Comparison of ENCODE assay signal across 32 cellular contexts in the genomic region with DNA sequence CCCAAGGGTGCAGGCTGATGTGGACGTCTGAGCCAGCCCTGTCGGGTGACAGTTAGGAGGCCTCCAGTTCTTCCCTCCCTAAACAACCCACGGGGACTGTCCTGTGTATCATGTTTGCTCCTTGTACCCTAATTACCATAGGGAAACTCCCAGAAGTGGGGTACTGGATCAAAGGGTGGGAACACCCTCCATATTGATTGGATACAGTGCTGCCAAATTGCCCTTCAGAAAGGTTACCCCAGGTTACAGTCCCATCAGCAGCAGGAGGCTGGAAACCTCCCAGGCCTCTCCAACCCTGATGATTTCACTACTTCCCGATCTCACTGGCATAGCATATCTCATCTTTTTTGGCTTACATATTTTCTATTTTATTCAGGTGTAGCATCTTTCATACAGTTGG. TPM values are rescaled to one million over a fixed set of nuclear protein-coding genes. Genes with fewer than 3 reads are reported as not detected.
"Had no signal": no experiment of that assay in that cellular context is flagged by ENCODE, and none has a peak within 500 bp of the region (broad histone marks: within the 10 kb centered on the region; RNA-seq: fewer than 3 reads in every experiment).

No MANE protein-coding gene starts in this region.

- H3K27me3 ChIP-seq: adrenal gland, body of pancreas, foreskin keratinocyte, gastrocnemius medialis had no signal

- H3K4me1 ChIP-seq: adrenal gland, foreskin keratinocyte had no signal

- DNase-seq: activated CD4-positive, alpha-beta memory T cell treated with anti-CD3 and anti-CD28 coated beads for 36 hours; activated CD4-positive, alpha-beta T cell treated with anti-CD3 and anti-CD28 coated beads for 36 hours; activated CD4-positive, alpha-beta T cell treated with anti-CD3 and anti-CD28 coated beads, Interleukin-2, amount 10 ng/mL, durations not matched to agents 24 days and 14 days; activated CD4-positive, CD25-positive, alpha-beta regulatory T cell; activated CD4-positive, CD25-positive, alpha-beta regulatory T cell treated with anti-CD3 and anti-CD28 coated beads, Interleukin-2, amount 50 U/mL, for 72 hours; activated CD8-positive, alpha-beta memory T cell treated with anti-CD3 and anti-CD28 coated beads, Interleukin-2, amount 10 ng/mL, durations not matched to agents 7 days and 5 days; activated CD8-positive, alpha-beta memory T cell treated with anti-CD3 and anti-CD28 coated beads, Interleukin-2, amount 50 U/mL, for 4 hours; activated CD8-positive, alpha-beta T cell treated with anti-CD3 and anti-CD28 coated beads, Interleukin-2, amount 10 ng/mL, durations not matched to agents 7 days and 5 days; activated effector memory CD4-positive, alpha-beta T cell treated with anti-CD3 and anti-CD28 coated beads, Interleukin-2, amount 50 U/mL, for 16 hours; activated naive CD4-positive, alpha-beta T cell treated with anti-CD3 and anti-CD28 coated beads for 36 hours; activated naive CD8-positive, alpha-beta T cell treated with anti-CD3 and anti-CD28 coated beads for 36 hours; activated naive CD8-positive, alpha-beta T cell treated with anti-CD3 and anti-CD28 coated beads, Interleukin-2, amount 50 U/mL, for 24 hours; activated T-cell treated with anti-CD3 and anti-CD28 coated beads, Interleukin-2, amount 50 U/mL, for 1 hour; activated T-cell treated with anti-CD3 and anti-CD28 coated beads, Interleukin-2, amount 50 U/mL, for 48 hours; adrenal gland; amygdala; aorta; body of pancreas; caudate nucleus; cortex of kidney; dermis blood vessel endothelial cell; effector CD4-positive, alpha-beta T cell; effector memory CD8-positive, alpha-beta T cell; erythroblast; foreskin keratinocyte; gastrocnemius medialis; T-helper 1 cell; T-helper 17 cell; T1000 had no signal

- FAIRE-seq: colon had no signal

- H3K9me3 ChIP-seq: adrenal gland, body of pancreas, gastrocnemius medialis had no signal

- H3K4me3 ChIP-seq: adrenal gland, body of pancreas, esophagus muscularis mucosa, gastrocnemius medialis had no signal

- H3K27ac ChIP-seq: adrenal gland, body of pancreas, esophagus muscularis mucosa, foreskin keratinocyte, gastrocnemius medialis had no signal

- ATAC-seq: activated CD4-positive, alpha-beta T cell treated with anti-CD3 and anti-CD28 coated beads for 36 hours; activated CD8-positive, alpha-beta memory T cell treated with anti-CD3 and anti-CD28 coated beads, Interleukin-2, amount 10 ng/mL, durations not matched to agents 7 days and 5 days; activated CD8-positive, alpha-beta T cell treated with anti-CD3 and anti-CD28 coated beads, Interleukin-2, amount 10 ng/mL, durations not matched to agents 7 days and 5 days; activated naive CD8-positive, alpha-beta T cell treated with anti-CD3 and anti-CD28 coated beads, Interleukin-2, amount 50 U/mL, for 24 hours; body of pancreas; effector memory CD8-positive, alpha-beta T cell; foreskin keratinocyte; gastrocnemius medialis; T-helper 17 cell had no signal

- H3K36me3 ChIP-seq: adrenal gland, esophagus muscularis mucosa had no signal

RNA-seq across cellular contexts. Expression of gene UBE2QL1, which starts 22.0 kb away (rescaled TPM):
- total RNA-seq: activated CD4-positive, alpha-beta memory T cell treated with anti-CD3 and anti-CD28 coated beads for 36 hours; activated CD4-positive, alpha-beta T cell treated with anti-CD3 and anti-CD28 coated beads for 36 hours; activated CD8-positive, alpha-beta memory T cell treated with anti-CD3 and anti-CD28 coated beads for 36 hours; activated CD8-positive, alpha-beta T cell treated with anti-CD3 and anti-CD28 coated beads, Interleukin-2, amount 10 ng/mL, durations not matched to agents 7 days and 5 days; activated naive CD4-positive, alpha-beta T cell treated with anti-CD3 and anti-CD28 coated beads for 36 hours; activated naive CD8-positive, alpha-beta T cell treated with anti-CD3 and anti-CD28 coated beads for 36 hours; foreskin keratinocyte had no signal
- polyA plus RNA-seq: foreskin keratinocyte had no signal
